ENCODE assay signal across 12 cellular contexts in genomic region chr1:53025034-53025777, GRCh38. TPM values are rescaled to one million over a fixed set of nuclear protein-coding genes. Genes with fewer than 3 reads are reported as not detected.
DNase-seq lines count a peak whose midpoint lies in the region; ATAC-seq and TF ChIP-seq lines count a peak whose summit lies in the region.
"Had no signal": no experiment of that assay in that cellular context is flagged by ENCODE, and none has a peak within 500 bp of the region (broad histone marks: within the 10 kb centered on the region; RNA-seq: fewer than 3 reads in every experiment).

No MANE protein-coding gene starts in this region.

- peak; percentile 22 for DNase-seq in COLO829 (ENCODE audit: low spot score)
- peak; percentile 34 for DNase-seq in NCI-H69 (lab: John Stamatoyannopoulos, UW)
- peak; percentile 85 for DNase-seq in fibroblast of peridontal ligament (ENCODE audit: extremely low read depth)
- peak; percentile 26 for DNase-seq in neural progenitor cell (ENCODE audit: low spot score)
- no peak for DNase-seq in OCI-M1 (lab: John Stamatoyannopoulos, UW)
- no peak for DNase-seq in NCI-H1694 (lab: John Stamatoyannopoulos, UW)
- no peak for DNase-seq in SK-N-DZ (ENCODE audit: low spot score)
- DNase-seq: activated CD4-positive, alpha-beta T cell treated with anti-CD3 and anti-CD28 coated beads, Interleukin-2, amount 10 ng/mL, durations not matched to agents 7 days and 5 days; NCI-H1048; posterior cingulate gyrus had no signal

- ATAC-seq in HG02970 (IDR thresholded peaks at IDR 0.05; ENCODE audit: low FRiP score, unreplicated experiment), result no peak

- peaks cover 9% of the 10 kb centered on the region for H3K4me1 ChIP-seq in neural progenitor cell
- H3K4me1 ChIP-seq: HAP-1 had no signal

- H3K27ac ChIP-seq in neural progenitor cell, result no peak overlapping the region

- H3K4me1 Mint-ChIP-seq in neural progenitor cell, result no peaks in the 10 kb centered on the region

- no peaks in the 10 kb centered on the region for H3K36me3 ChIP-seq in neural progenitor cell
- H3K36me3 ChIP-seq: HAP-1 had no signal

- H3K4me3 Mint-ChIP-seq in neural progenitor cell, result no peak overlapping the region
- H3K4me3 Mint-ChIP-seq: activated CD4-positive, alpha-beta T cell treated with anti-CD3 and anti-CD28 coated beads, Interleukin-2, amount 10 ng/mL, durations not matched to agents 7 days and 5 days had no signal

- no peaks in the 10 kb centered on the region for H3K36me3 Mint-ChIP-seq in neural progenitor cell

- no peak overlapping the region for H2AFZ ChIP-seq in neural progenitor cell (replicated peaks)

- H3K27me3 ChIP-seq in neural progenitor cell, result no peaks in the 10 kb centered on the region

- H3K4me3 ChIP-seq in neural progenitor cell, result no peak overlapping the region
- H3K4me3 ChIP-seq: HAP-1 had no signal

- peaks cover 4% of the 10 kb centered on the region for H3K79me2 ChIP-seq in neural progenitor cell (ENCODE audit: low read depth)

- no peak for TF ChIP-seq CTCF in neural progenitor cell (IDR thresholded peaks at IDR 0.05)

- H3K9me3 Mint-ChIP-seq in neural progenitor cell, result no peaks in the 10 kb centered on the region
- H3K9me3 Mint-ChIP-seq: activated CD4-positive, alpha-beta T cell treated with anti-CD3 and anti-CD28 coated beads, Interleukin-2, amount 10 ng/mL, durations not matched to agents 7 days and 5 days had no signal

- no peak overlapping the region for H3K4me2 ChIP-seq in neural progenitor cell

- H3K27me3 Mint-ChIP-seq in neural progenitor cell (ENCODE audit: insufficient read depth, low read depth), result no peaks in the 10 kb centered on the region
- H3K27me3 Mint-ChIP-seq: activated CD4-positive, alpha-beta T cell treated with anti-CD3 and anti-CD28 coated beads, Interleukin-2, amount 10 ng/mL, durations not matched to agents 7 days and 5 days had no signal

- H3K27ac Mint-ChIP-seq in neural progenitor cell, result no peak overlapping the region
- H3K27ac Mint-ChIP-seq: activated CD4-positive, alpha-beta T cell treated with anti-CD3 and anti-CD28 coated beads, Interleukin-2, amount 10 ng/mL, durations not matched to agents 7 days and 5 days had no signal

- H3K9me3 ChIP-seq in neural progenitor cell (ENCODE audit: low read depth), result no peaks in the 10 kb centered on the region
- H3K9me3 ChIP-seq: HAP-1 had no signal

- no peak overlapping the region for H3K9ac ChIP-seq in neural progenitor cell

- peaks cover 20% of the 10 kb centered on the region for H4K20me1 ChIP-seq in neural progenitor cell (ENCODE audit: low read depth)

- peaks cover 5% of the 10 kb centered on the region for H3F3A ChIP-seq in neural progenitor cell (ENCODE audit: low read depth)

RNA-seq across cellular contexts. Expression of gene PODN, which starts 36.8 kb away (rescaled TPM):
- 0.09 TPM in 1 of 2 replicates, not detected in the other for total RNA-seq in neural progenitor cell (ENCODE audit: low replicate concordance)
- polyA plus RNA-seq in SK-N-DZ (2014; cell fraction: cytosol; rRNA removed), result 0.88 and 1.2 TPM in 2 replicates
- polyA plus RNA-seq in SK-N-DZ (2014; cell fraction: nucleus; rRNA removed), result 1.8 and 3.4 TPM in 2 replicates
- total RNA-seq: activated CD4-positive, alpha-beta T cell treated with anti-CD3 and anti-CD28 coated beads, Interleukin-2, amount 10 ng/mL, durations not matched to agents 7 days and 5 days had no signal

Comparison
In these comparisons a context has a peak if more than half of its experiments do, and no peak if none do; other contexts are left out.
1. DNase-seq: peak in COLO829 (single experiment), NCI-H69 (single experiment), fibroblast of peridontal ligament (single experiment) and neural progenitor cell (single experiment); none in OCI-M1 (single experiment), NCI-H1694 (single experiment) and SK-N-DZ (single experiment).